Comparison of ENCODE assay signal across 17 cellular contexts in genomic region chr6:85343428-85343827, GRCh38.
"Had no signal": no experiment of that assay in that cellular context is flagged by ENCODE, and none has a peak within 500 bp of the region (broad histone marks: within the 10 kb centered on the region; RNA-seq: fewer than 3 reads in every experiment).

No MANE protein-coding gene starts in this region.

- ATAC-seq: heart left ventricle; naive thymus-derived CD4-positive, alpha-beta T cell; psoas muscle; right lobe of liver; stimulated activated memory B cell treated with anti-CD40 and anti-IgM and Interleukin-4, amounts not matched to agents 10 μg/mL and 1 μg/mL and 100 μg/mL, for 72 hours; stimulated activated naive CD8-positive, alpha-beta T cell treated with anti-CD3 and anti-CD28 coated beads, Interleukin-15, amount 100 ng/mL, for 72 hours had no signal

- H3K27ac ChIP-seq: heart left ventricle, psoas muscle, right lobe of liver, spleen, testis, transverse colon had no signal

- H3K36me3 Mint-ChIP-seq: naive thymus-derived CD4-positive, alpha-beta T cell; stimulated activated memory B cell treated with anti-CD40 and anti-IgM and Interleukin-4, amounts not matched to agents 10 μg/mL and 1 μg/mL and 100 μg/mL, for 72 hours had no signal

- H3K9me3 ChIP-seq: esophagus squamous epithelium, heart left ventricle, psoas muscle, right lobe of liver, spleen, testis, transverse colon had no signal

- DNase-seq: esophagus squamous epithelium; heart left ventricle; hippocampal formation; naive thymus-derived CD4-positive, alpha-beta T cell; nephron progenitor cell; psoas muscle; retina; right lobe of liver; spleen; stimulated activated CD4-positive, alpha-beta T cell treated with anti-CD3 and anti-CD28 coated beads, Interleukin-15, amount 100 ng/mL, for 24 hours; stimulated activated CD4-positive, alpha-beta T cell treated with anti-CD3 and anti-CD28 coated beads, Interleukin-1b, Interleukin-23, amount 100 ng/mL, for 48 hours; stimulated activated CD4-positive, alpha-beta T cell treated with anti-CD3 and anti-CD28 coated beads, Interleukin-4, amount 100 ng/mL, for 24 hours; stimulated activated naive CD8-positive, alpha-beta T cell treated with anti-CD3 and anti-CD28 coated beads, Interleukin-15, amount 100 ng/mL, for 72 hours; testis; transverse colon had no signal

- H3K27ac Mint-ChIP-seq: dendritic cell treated with granulocyte-macrophage colony-stimulating factor and Interleukin-4, amounts not matched to agents 40 ng/mL and 50 ng/mL, for 4 days; naive thymus-derived CD4-positive, alpha-beta T cell; nephron progenitor cell; stimulated activated memory B cell treated with anti-CD40 and anti-IgM and Interleukin-4, amounts not matched to agents 10 μg/mL and 1 μg/mL and 100 μg/mL, for 72 hours; stimulated activated naive CD8-positive, alpha-beta T cell treated with anti-CD3 and anti-CD28 coated beads, Interleukin-15, amount 100 ng/mL, for 72 hours had no signal

- H3K4me1 Mint-ChIP-seq: naive thymus-derived CD4-positive, alpha-beta T cell; nephron progenitor cell; stimulated activated memory B cell treated with anti-CD40 and anti-IgM and Interleukin-4, amounts not matched to agents 10 μg/mL and 1 μg/mL and 100 μg/mL, for 72 hours; stimulated activated naive CD8-positive, alpha-beta T cell treated with anti-CD3 and anti-CD28 coated beads, Interleukin-15, amount 100 ng/mL, for 72 hours had no signal

- H3K4me1 ChIP-seq: heart left ventricle, psoas muscle, right lobe of liver, spleen, testis, transverse colon had no signal

- H3K9me3 Mint-ChIP-seq: dendritic cell treated with granulocyte-macrophage colony-stimulating factor and Interleukin-4, amounts not matched to agents 40 ng/mL and 50 ng/mL, for 4 days; naive thymus-derived CD4-positive, alpha-beta T cell; nephron progenitor cell; stimulated activated memory B cell treated with anti-CD40 and anti-IgM and Interleukin-4, amounts not matched to agents 10 μg/mL and 1 μg/mL and 100 μg/mL, for 72 hours; stimulated activated naive CD8-positive, alpha-beta T cell treated with anti-CD3 and anti-CD28 coated beads, Interleukin-15, amount 100 ng/mL, for 72 hours had no signal

- H3K27me3 Mint-ChIP-seq: dendritic cell treated with granulocyte-macrophage colony-stimulating factor and Interleukin-4, amounts not matched to agents 40 ng/mL and 50 ng/mL, for 4 days; stimulated activated memory B cell treated with anti-CD40 and anti-IgM and Interleukin-4, amounts not matched to agents 10 μg/mL and 1 μg/mL and 100 μg/mL, for 72 hours had no signal

- H3K27me3 ChIP-seq: esophagus squamous epithelium, heart left ventricle, right lobe of liver, testis, transverse colon had no signal

- H3K4me3 Mint-ChIP-seq: dendritic cell treated with granulocyte-macrophage colony-stimulating factor and Interleukin-4, amounts not matched to agents 40 ng/mL and 50 ng/mL, for 4 days; naive thymus-derived CD4-positive, alpha-beta T cell; nephron progenitor cell; stimulated activated memory B cell treated with anti-CD40 and anti-IgM and Interleukin-4, amounts not matched to agents 10 μg/mL and 1 μg/mL and 100 μg/mL, for 72 hours; stimulated activated naive CD8-positive, alpha-beta T cell treated with anti-CD3 and anti-CD28 coated beads, Interleukin-15, amount 100 ng/mL, for 72 hours had no signal
